In the genomic region with DNA sequence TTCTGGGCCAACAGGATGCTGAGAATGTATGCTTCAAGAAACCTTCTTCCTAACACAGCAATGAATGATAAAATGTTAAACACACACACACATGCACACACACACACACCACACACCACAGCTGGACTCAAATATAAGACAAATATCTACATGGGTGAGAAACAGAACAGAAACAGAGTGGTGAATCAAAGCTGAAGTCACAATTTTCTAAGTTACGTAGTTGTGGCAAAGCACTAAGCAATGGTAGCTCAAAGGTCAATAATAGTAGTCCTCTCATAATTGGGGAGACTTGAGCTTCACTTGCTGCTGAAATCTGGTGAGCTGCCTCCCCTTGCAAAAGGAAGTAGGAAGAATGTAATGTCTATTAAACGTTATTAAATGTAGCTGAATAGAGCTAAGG, we compare ENCODE assay signal across 27 cellular contexts. TPM values are rescaled to one million over a fixed set of nuclear protein-coding genes. Genes with fewer than 3 reads are reported as not detected.
DNase-seq lines count a peak whose midpoint lies in the region; ATAC-seq, FAIRE-seq and TF ChIP-seq lines count a peak whose summit lies in the region.
"Had no signal": no experiment of that assay in that cellular context is flagged by ENCODE, and none has a peak within 500 bp of the region (broad histone marks: within the 10 kb centered on the region; RNA-seq: fewer than 3 reads in every experiment).

No MANE protein-coding gene starts in this region.

- peak; percentile 80 for ATAC-seq in GM19351 (IDR thresholded peaks at IDR 0.05; ENCODE audit: unreplicated experiment)
- peak; percentile 59 for ATAC-seq in HG02885 (IDR thresholded peaks at IDR 0.05; ENCODE audit: poor library complexity, unreplicated experiment)
- ATAC-seq in naive thymus-derived CD8-positive, alpha-beta T cell, result no peak
- ATAC-seq: HCT116, HepG2 had no signal

- TF ChIP-seq EP300 in suprapubic skin (IDR thresholded peaks at IDR 0.05), result no peak

- H3K4me3 ChIP-seq in suprapubic skin, result no peak overlapping the region

- POLR2A ChIA-PET in naive thymus-derived CD8-positive, alpha-beta T cell (lab: Charles Lee), result interaction anchor here (1.7 kb wide), 1 partner anchor 9 kb away, joined by 5 read pairs; no protein-coding TSS in a partner anchor

- H3K4me3 Mint-ChIP-seq in mesothelial cell of epicardium, result no peak overlapping the region
- H3K4me3 Mint-ChIP-seq in naive thymus-derived CD8-positive, alpha-beta T cell, result no peak overlapping the region
- H3K4me3 Mint-ChIP-seq: CD4-positive, CD25-positive, alpha-beta regulatory T cell; CD8-positive, alpha-beta memory T cell; HFFc6; IgD-negative memory B cell had no signal

- no peak overlapping the region for H3K27ac Mint-ChIP-seq in mesothelial cell of epicardium
- H3K27ac Mint-ChIP-seq in naive thymus-derived CD8-positive, alpha-beta T cell, result no peak overlapping the region
- H3K27ac Mint-ChIP-seq: CD4-positive, CD25-positive, alpha-beta regulatory T cell; HFFc6; IgD-negative memory B cell had no signal

- H3K4me1 ChIP-seq in suprapubic skin, result no peaks in the 10 kb centered on the region
- H3K4me1 ChIP-seq: BE2C had no signal

- no peak overlapping the region for H3K27ac ChIP-seq in suprapubic skin

- DNase-seq in GM12891 (ENCODE audit: insufficient read length, low spot score) (no peak), mesothelial cell of epicardium (ENCODE audit: low spot score in 2 of 2, unreplicated experiment in 2 of 2) (no peak), suprapubic skin (ENCODE audit: low spot score in 2 of 2) (no peak), occipital lobe (lab: John Stamatoyannopoulos, UW) (no peak)
- DNase-seq in naive thymus-derived CD8-positive, alpha-beta T cell, result no peak
- DNase-seq: ACHN; BE2C; C1 segment of cervical spinal cord; CD4-positive, CD25-positive, alpha-beta regulatory T cell; CD8-positive, alpha-beta memory T cell; COR-L47; DMS 273 treated with DMSO at 0.1 percent for 48 hours; GDM1; GOT3; H7; HFFc6; Karpas-422; KBM-7 had no signal

- H3K36me3 Mint-ChIP-seq in mesothelial cell of epicardium, result no peaks in the 10 kb centered on the region
- no peaks in the 10 kb centered on the region for H3K36me3 Mint-ChIP-seq in naive thymus-derived CD8-positive, alpha-beta T cell
- H3K36me3 Mint-ChIP-seq: CD4-positive, CD25-positive, alpha-beta regulatory T cell; CD8-positive, alpha-beta memory T cell had no signal

- no peaks in the 10 kb centered on the region for H3K27me3 Mint-ChIP-seq in mesothelial cell of epicardium (ENCODE audit: low read depth)
- no peaks in the 10 kb centered on the region for H3K27me3 Mint-ChIP-seq in naive thymus-derived CD8-positive, alpha-beta T cell
- H3K27me3 Mint-ChIP-seq: CD8-positive, alpha-beta memory T cell had no signal

- no peaks in the 10 kb centered on the region for H3K9me3 ChIP-seq in suprapubic skin
- H3K9me3 ChIP-seq: BE2C had no signal

- TF ChIP-seq POLR2A in GM12891 (IDR thresholded peaks at IDR 0.05; ENCODE audit: low read depth, low read length) (no peak), suprapubic skin (IDR thresholded peaks at IDR 0.05) (no peak)

- H3K27me3 ChIP-seq in suprapubic skin, result no peaks in the 10 kb centered on the region
- H3K27me3 ChIP-seq: BE2C had no signal

- TF ChIP-seq CTCF in mesothelial cell of epicardium (IDR thresholded peaks at IDR 0.05; ENCODE audit: unreplicated experiment) (no peak), suprapubic skin (IDR thresholded peaks at IDR 0.05) (no peak)

- H3K9me3 Mint-ChIP-seq in mesothelial cell of epicardium, result no peaks in the 10 kb centered on the region
- peaks cover 0 to 2% (median 0%) of the 10 kb centered on the region in 9 donors for H3K9me3 Mint-ChIP-seq in naive thymus-derived CD8-positive, alpha-beta T cell
- H3K9me3 Mint-ChIP-seq: HFFc6 had no signal

- H3K4me1 Mint-ChIP-seq in mesothelial cell of epicardium, result peaks cover under 1% of the 10 kb centered on the region
- H3K4me1 Mint-ChIP-seq in naive thymus-derived CD8-positive, alpha-beta T cell, result peaks cover 0 to 6% (median 3%) of the 10 kb centered on the region in 4 donors
- H3K4me1 Mint-ChIP-seq: CD4-positive, CD25-positive, alpha-beta regulatory T cell had no signal

- no peak for FAIRE-seq in GM12891 (lab: Jason Lieb, UNC)
- FAIRE-seq: A204.1, GM12892, GM18507, GM19239, HepG2 had no signal

- WGBS in suprapubic skin, result 85% methylated on average over 2 of the region's 2 CpGs

- H3K36me3 ChIP-seq in suprapubic skin, result no peaks in the 10 kb centered on the region
- H3K36me3 ChIP-seq: BE2C had no signal

TF ChIP-seq in GM12891, 5 proteins besides CTCF, POLR2A, EP300 and RAD21:
- TF ChIP-seq SPI1 (IDR thresholded peaks at IDR 0.05; ENCODE audit: low read depth, low read length) (peak; percentile 28; the same call in 1 of the 2 replicates), POU2F2 (IDR thresholded peaks at IDR 0.05; ENCODE audit: low read depth, low read length) (no peak)

RNA-seq across cellular contexts. Expression of a gene that starts 33.7 kb away (rescaled TPM):
- 2.1 TPM for polyA plus RNA-seq in GM12891 (2012; ENCODE audit: low read depth, missing spikeins)
- 8.3 to 10.8 TPM (median 9.1 TPM) in 3 replicates for total RNA-seq in mesothelial cell of epicardium
- total RNA-seq in suprapubic skin, result 1 to 10 TPM; 2.4 to 9.8 (median 5.9) TPM
- 1 to 10 TPM; 3.9 to 4.6 TPM for total RNA-seq in naive thymus-derived CD8-positive, alpha-beta T cell
- polyA plus RNA-seq in naive thymus-derived CD8-positive, alpha-beta T cell, result 1 to 10 TPM in 1 of 3 donors, under 1 TPM in 2; 0.27 to 1.1 (median 0.83) TPM
- 7.2 TPM for total RNA-seq in occipital lobe
- polyA plus RNA-seq: CD4-positive, CD25-positive, alpha-beta regulatory T cell; IgD-negative memory B cell had no signal

RNA-seq across cellular contexts. Expression of a gene that starts 33.7 kb away (rescaled TPM):
- polyA plus RNA-seq in GM12891 (2012; ENCODE audit: low read depth, missing spikeins), result 6.0 TPM
- total RNA-seq in mesothelial cell of epicardium, result 12.5 to 14.2 TPM (median 14.0 TPM) in 3 replicates
- total RNA-seq in suprapubic skin, result 10 to 100 TPM in 3 of 4 donors, 1 to 10 TPM in 1; 9.8 to 17.5 (median 11.2) TPM
- total RNA-seq in naive thymus-derived CD8-positive, alpha-beta T cell, result 1 to 10 TPM; 7.4 to 8.5 TPM
- polyA plus RNA-seq in naive thymus-derived CD8-positive, alpha-beta T cell, result 1 to 10 TPM; 2.2 to 4.5 (median 2.6) TPM
- total RNA-seq in occipital lobe, result 36.2 TPM

Comparison
In these comparisons a context has a peak if more than half of its experiments do, and no peak if none do; other contexts are left out.
1. ATAC-seq: peak in GM19351 (single experiment) and HG02885 (single experiment); none in naive thymus-derived CD8-positive, alpha-beta T cell (0 of 2).